ENCODE assay signal across 24 cellular contexts in the genomic region with DNA sequence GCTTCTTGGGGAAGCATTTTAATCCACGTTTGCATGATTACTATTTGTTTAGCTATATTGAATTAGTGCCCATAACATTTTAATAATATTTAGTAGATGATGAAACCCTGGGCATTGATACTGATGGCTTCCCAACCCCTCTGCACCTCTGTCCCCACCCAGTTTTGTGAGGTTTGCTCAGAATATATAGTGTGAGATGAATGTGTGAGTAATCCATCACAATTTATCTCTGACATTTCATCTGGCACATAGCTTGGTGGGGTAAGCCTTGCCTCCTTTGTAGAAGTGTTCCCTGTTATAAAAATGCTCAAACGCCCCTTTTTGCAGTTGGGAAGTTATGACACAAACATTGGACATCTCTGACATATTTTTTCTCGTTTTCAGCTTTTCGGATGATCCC.
"Had no signal": no experiment of that assay in that cellular context is flagged by ENCODE, and none has a peak within 500 bp of the region (broad histone marks: within the 10 kb centered on the region; RNA-seq: fewer than 3 reads in every experiment).

No MANE protein-coding gene starts in this region.

- FAIRE-seq: kidney had no signal

- H3K27me3 ChIP-seq: dorsolateral prefrontal cortex, gastroesophageal sphincter, right lobe of liver, spleen, testis, tibial nerve, upper lobe of right lung had no signal

- H3K9me3 ChIP-seq: gastroesophageal sphincter, left ventricle myocardium inferior, psoas muscle, right lobe of liver, spleen, testis, tibial nerve, upper lobe of right lung had no signal

- ATAC-seq: gastroesophageal sphincter, psoas muscle had no signal

- H3K27ac ChIP-seq: dorsolateral prefrontal cortex, gastroesophageal sphincter, left ventricle myocardium inferior, psoas muscle, right lobe of liver, spleen, testis, tibial nerve, upper lobe of right lung had no signal

- H3K4me3 ChIP-seq: dorsolateral prefrontal cortex, gastroesophageal sphincter, left ventricle myocardium inferior, lung, psoas muscle, right lobe of liver, spleen, testis, tibial nerve, upper lobe of right lung had no signal

- H3K4me1 ChIP-seq: gastroesophageal sphincter, left ventricle myocardium inferior, psoas muscle, right lobe of liver, spleen, testis, tibial nerve, upper lobe of right lung had no signal

- DNase-seq: cortex of kidney; dorsolateral prefrontal cortex; effector CD8-positive, alpha-beta T cell; glutamatergic neuron; immature natural killer cell; kidney; left cardiac atrium; left ventricle myocardium inferior; mesenchymal stem cell; naive B cell; psoas muscle; retina; right lobe of liver; spleen; stimulated activated CD4-positive, alpha-beta T cell treated with anti-CD3 and anti-CD28 coated beads, Interleukin-15, amount 100 ng/mL, for 24 hours; stimulated activated CD4-positive, alpha-beta T cell treated with anti-CD3 and anti-CD28 coated beads, Interleukin-1b, Interleukin-23, amount 100 ng/mL, for 48 hours; stimulated activated CD4-positive, alpha-beta T cell treated with anti-CD3 and anti-CD28 coated beads, Interleukin-4, amount 100 ng/mL, for 4 hours; stimulated activated naive B cell treated with anti-CD40 and anti-IgM and Interleukin-4, amounts not matched to agents 10 μg/mL and 1 μg/mL and 100 μg/mL, for 72 hours; stimulated activated naive CD8-positive, alpha-beta T cell treated with anti-CD3 and anti-CD28 coated beads, Interleukin-15, amount 100 ng/mL, for 72 hours; testis; upper lobe of right lung had no signal
